ENCODE assay signal across 18 cellular contexts in the genomic region with DNA sequence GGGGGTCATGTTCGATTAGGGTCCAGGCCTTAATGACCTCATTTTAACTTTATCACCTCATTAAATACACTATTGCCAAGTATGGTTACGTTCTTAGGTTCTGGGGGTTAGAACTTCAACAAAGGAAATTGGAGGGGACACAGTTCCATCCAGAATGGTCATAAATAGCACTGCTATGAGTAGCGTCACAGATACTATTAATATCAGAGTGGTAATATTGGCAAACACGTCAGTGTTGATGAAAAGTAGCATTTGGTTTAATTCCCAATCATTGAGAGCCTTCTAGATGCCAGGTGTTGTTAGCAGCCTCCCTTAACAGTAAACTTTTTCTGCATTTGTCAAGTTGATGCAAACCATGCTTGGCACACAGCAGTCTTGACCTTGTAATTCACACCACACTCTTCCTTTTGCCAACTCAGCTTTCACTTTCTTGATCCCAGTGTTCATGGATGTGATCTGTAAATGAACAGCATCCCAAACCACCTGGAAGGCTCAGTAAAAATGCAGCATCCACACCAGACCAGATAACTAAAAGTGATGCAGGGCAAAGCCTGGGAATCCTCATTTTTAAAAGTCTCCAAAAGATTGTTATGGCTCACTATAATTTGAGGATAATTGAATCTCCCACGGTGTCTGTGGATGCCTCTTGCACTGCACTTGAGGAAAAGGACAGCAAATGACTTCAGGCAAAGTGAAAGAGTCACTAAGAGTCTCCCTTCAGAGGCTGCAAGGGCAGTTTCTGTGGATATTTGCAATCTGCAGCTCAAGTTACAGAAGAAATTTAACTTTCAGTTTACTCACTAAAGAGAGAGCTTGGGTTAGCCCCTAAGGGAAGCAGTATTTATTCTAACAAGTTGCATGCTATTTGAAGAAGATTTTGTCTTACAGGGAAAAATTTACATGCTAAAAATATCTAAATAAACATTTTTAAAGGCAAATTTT.
A peak's percentile ranks its signal among the peaks of the same experiment; 100 is the strongest.
DNase-seq lines count a peak whose midpoint lies in the region; ATAC-seq and TF ChIP-seq lines count a peak whose summit lies in the region.
"Had no signal": no experiment of that assay in that cellular context is flagged by ENCODE, and none has a peak within 500 bp of the region (broad histone marks: within the 10 kb centered on the region; RNA-seq: fewer than 3 reads in every experiment).

No MANE protein-coding gene starts in this region.

- H3K27ac Mint-ChIP-seq in activated T-cell treated with anti-CD3 and anti-CD28 coated beads, Interleukin-2, amount 50 U/mL, for 24 hours = no peak overlapping the region
- H3K27ac Mint-ChIP-seq in stimulated activated effector memory CD8-positive, alpha-beta T cell treated with anti-CD3 and anti-CD28 coated beads, Interleukin-12 subunit alpha, Interleukin-12 subunit beta, amount 100 ng/mL, for 72 hours = no peak overlapping the region
- H3K27ac Mint-ChIP-seq: CD8-positive, alpha-beta memory T cell had no signal

- H3K9me3 ChIP-seq in right atrium auricular region = no peaks in the 10 kb centered on the region
- no peaks in the 10 kb centered on the region for H3K9me3 ChIP-seq in thoracic aorta
- H3K9me3 ChIP-seq in PC-3 (ENCODE audit: low read length) = no peaks in the 10 kb centered on the region
- H3K9me3 ChIP-seq: SJSA1 had no signal

- H3K4me2 ChIP-seq in PC-3 (ENCODE audit: low read length) = no peak overlapping the region

- no peaks in the 10 kb centered on the region for H4K20me1 ChIP-seq in PC-3 (ENCODE audit: low read length)

- no peaks in the 10 kb centered on the region for H3K4me1 Mint-ChIP-seq in activated T-cell treated with anti-CD3 and anti-CD28 coated beads, Interleukin-2, amount 50 U/mL, for 24 hours (ENCODE audit: low read depth)
- H3K4me1 Mint-ChIP-seq in stimulated activated effector memory CD8-positive, alpha-beta T cell treated with anti-CD3 and anti-CD28 coated beads, Interleukin-12 subunit alpha, Interleukin-12 subunit beta, amount 100 ng/mL, for 72 hours = no peaks in the 10 kb centered on the region
- H3K4me1 Mint-ChIP-seq: CD8-positive, alpha-beta memory T cell had no signal

- peaks cover 12% of the 10 kb centered on the region for H3K9me3 Mint-ChIP-seq in activated T-cell treated with anti-CD3 and anti-CD28 coated beads, Interleukin-2, amount 50 U/mL, for 24 hours
- H3K9me3 Mint-ChIP-seq in stimulated activated effector memory CD8-positive, alpha-beta T cell treated with anti-CD3 and anti-CD28 coated beads, Interleukin-12 subunit alpha, Interleukin-12 subunit beta, amount 100 ng/mL, for 72 hours = peaks cover 10% of the 10 kb centered on the region

- CTCF ChIA-PET in PC-3 (lab: Charles Lee) = no interaction called here

- DNase-seq in Right ventricle myocardium superior (no peak), right atrium auricular region (ENCODE audit: low spot score) (no peak), SK-N-DZ (ENCODE audit: low spot score) (peak; percentile 26), left ventricle myocardium superior (no peak), thoracic aorta (ENCODE audit: low spot score) (no peak), PC-3 (no peak)
- DNase-seq in activated T-cell treated with anti-CD3 and anti-CD28 coated beads, Interleukin-2, amount 50 U/mL, for 24 hours = no peak
- DNase-seq in stimulated activated effector memory CD8-positive, alpha-beta T cell treated with anti-CD3 and anti-CD28 coated beads, Interleukin-12 subunit alpha, Interleukin-12 subunit beta, amount 100 ng/mL, for 72 hours (ENCODE audit: low spot score in 2 of 2) = no peak
- DNase-seq: ACHN; C1 segment of cervical spinal cord; CD8-positive, alpha-beta memory T cell; DMS53; H7; KG1; NCI-H2029; NCI-H446 treated with DMSO at 0.1 percent for 48 hours; NCI-H82 had no signal

- H3K9me2 ChIP-seq in PC-3 (replicated peaks; ENCODE audit: low read length) = no peaks in the 10 kb centered on the region

- H3F3A ChIP-seq in PC-3 (ENCODE audit: low read length, unreplicated experiment) = no peaks in the 10 kb centered on the region

- TF ChIP-seq CTCF in right atrium auricular region (IDR thresholded peaks at IDR 0.05) (no peak), thoracic aorta (IDR thresholded peaks at IDR 0.05) (no peak), PC-3 (conservative IDR thresholded peaks at IDR 0.05; ENCODE audit: low read depth, low read length) (no peak)

- no peaks in the 10 kb centered on the region for H3K36me3 Mint-ChIP-seq in activated T-cell treated with anti-CD3 and anti-CD28 coated beads, Interleukin-2, amount 50 U/mL, for 24 hours (ENCODE audit: low read depth)
- no peaks in the 10 kb centered on the region for H3K36me3 Mint-ChIP-seq in stimulated activated effector memory CD8-positive, alpha-beta T cell treated with anti-CD3 and anti-CD28 coated beads, Interleukin-12 subunit alpha, Interleukin-12 subunit beta, amount 100 ng/mL, for 72 hours
- H3K36me3 Mint-ChIP-seq: CD8-positive, alpha-beta memory T cell had no signal

- BruUV-seq in PC-3 (replicated peaks; lab: Mats Ljungman, UMichigan) = no TSS peak

- POLR2A ChIA-PET in PC-3 (lab: Charles Lee; ENCODE audit: unreplicated experiment) = no interaction called here

- H3K27me3 Mint-ChIP-seq in activated T-cell treated with anti-CD3 and anti-CD28 coated beads, Interleukin-2, amount 50 U/mL, for 24 hours = no peaks in the 10 kb centered on the region
- H3K27me3 Mint-ChIP-seq: CD8-positive, alpha-beta memory T cell had no signal

- H3K9ac ChIP-seq in PC-3 (ENCODE audit: low read length) = no peak overlapping the region

- H3K36me3 ChIP-seq in right atrium auricular region (no peaks in the 10 kb centered on the region), thoracic aorta (no peaks in the 10 kb centered on the region), PC-3 (ENCODE audit: low read depth, low read length) (no peaks in the 10 kb centered on the region)
- H3K36me3 ChIP-seq: SJSA1 had no signal

- H3K4me3 Mint-ChIP-seq in activated T-cell treated with anti-CD3 and anti-CD28 coated beads, Interleukin-2, amount 50 U/mL, for 24 hours = no peak overlapping the region
- H3K4me3 Mint-ChIP-seq in stimulated activated effector memory CD8-positive, alpha-beta T cell treated with anti-CD3 and anti-CD28 coated beads, Interleukin-12 subunit alpha, Interleukin-12 subunit beta, amount 100 ng/mL, for 72 hours = no peak overlapping the region
- H3K4me3 Mint-ChIP-seq: CD8-positive, alpha-beta memory T cell had no signal

- H3K27me3 ChIP-seq in right atrium auricular region = no peaks in the 10 kb centered on the region
- no peaks in the 10 kb centered on the region for H3K27me3 ChIP-seq in thoracic aorta (replicated peaks; ENCODE audit: insufficient read depth)
- H3K27me3 ChIP-seq in PC-3 (ENCODE audit: low read length) = no peaks in the 10 kb centered on the region

- H3K4me1 ChIP-seq in right atrium auricular region (no peaks in the 10 kb centered on the region), thoracic aorta (ENCODE audit: control insufficient read depth in 1 of 2, low read depth in 2 of 2) (no peaks in the 10 kb centered on the region), PC-3 (ENCODE audit: insufficient read depth, low read length) (no peaks in the 10 kb centered on the region)
- H3K4me1 ChIP-seq: SJSA1 had no signal

- no peak overlapping the region for H3K4me3 ChIP-seq in right atrium auricular region
- no peak overlapping the region for H3K4me3 ChIP-seq in thoracic aorta
- H3K4me3 ChIP-seq in PC-3 (ENCODE audit: low read length) = no peak overlapping the region
- H3K4me3 ChIP-seq: SJSA1 had no signal

- intact Hi-C loops in Right ventricle myocardium superior (cut with DNase I) = no loop called here
- intact Hi-C loops in left ventricle myocardium superior (cut with micrococcal nuclease) = no loop called here
- intact Hi-C loops in PC-3 (cut with micrococcal nuclease) = no loop called here

- no peak overlapping the region for H2AFZ ChIP-seq in PC-3 (ENCODE audit: low read length)

- ATAC-seq in Right ventricle myocardium superior (ENCODE audit: poor library complexity) = peak; percentile 95
- peak; percentile 97 for ATAC-seq in left ventricle myocardium superior
- peak; percentile 16 for ATAC-seq in thoracic aorta (ENCODE audit: insufficient number of reproducible peaks, low FRiP score, low read depth)
- ATAC-seq in stimulated activated effector memory CD8-positive, alpha-beta T cell treated with anti-CD3 and anti-CD28 coated beads, Interleukin-12 subunit alpha, Interleukin-12 subunit beta, amount 100 ng/mL, for 72 hours = no peak
- no peak for ATAC-seq in PC-3

- no peaks in the 10 kb centered on the region for H3K79me2 ChIP-seq in PC-3 (ENCODE audit: low read length)

- H3K27ac ChIP-seq in right atrium auricular region = no peak overlapping the region
- H3K27ac ChIP-seq in thoracic aorta = no peak overlapping the region
- H3K27ac ChIP-seq in PC-3 (ENCODE audit: low read length) = no peak overlapping the region
- H3K27ac ChIP-seq: SJSA1 had no signal

Comparison
In these comparisons a context has a peak if more than half of its experiments do, and no peak if none do; other contexts are left out.
1. ATAC-seq: peak in Right ventricle myocardium superior (single experiment), left ventricle myocardium superior (single experiment) and thoracic aorta (single experiment); none in stimulated activated effector memory CD8-positive, alpha-beta T cell treated with anti-CD3 and anti-CD28 coated beads, Interleukin-12 subunit alpha, Interleukin-12 subunit beta, amount 100 ng/mL, for 72 hours (single experiment) and PC-3 (single experiment).